Comparison of ENCODE assay signal across 9 cellular contexts in genomic region chr15:82324831-82325230, GRCh38. TPM values are rescaled to one million over a fixed set of nuclear protein-coding genes. Genes with fewer than 3 reads are reported as not detected.
DNase-seq lines count a peak whose midpoint lies in the region; ATAC-seq, FAIRE-seq and TF ChIP-seq lines count a peak whose summit lies in the region.
"Not testable (repeated sequence)": the region's sequence is repeated elsewhere in the genome, so short reads cannot be mapped to it uniquely, and the experiment has no call there.
"Had no signal": no experiment of that assay in that cellular context is flagged by ENCODE, and none has a peak within 500 bp of the region (broad histone marks: within the 10 kb centered on the region; RNA-seq: fewer than 3 reads in every experiment).

No MANE protein-coding gene starts in this region.

- not testable (repeated sequence) for H3K9me3 ChIP-seq in kidney (ENCODE audit: control insufficient read depth in 1 of 2, low read length in 2 of 2); sigmoid colon; stomach

- intact Hi-C loops in activated CD4-positive, alpha-beta T cell treated with anti-CD3 and anti-CD28 coated beads for 36 hours (cut with DNase I, micrococcal nuclease); Right ventricle myocardium superior (cut with DNase I); kidney (cut with DNase I); sigmoid colon (cut with DNase I); stomach (cut with DNase I; ENCODE audit: low total_unique reads): not testable (repeated sequence)

- not testable (repeated sequence) for H3K27me3 ChIP-seq in sigmoid colon, stomach

- DNase-seq in activated CD4-positive, alpha-beta T cell treated with anti-CD3 and anti-CD28 coated beads for 36 hours, result peak; percentile 0
- DNase-seq in activated naive CD8-positive, alpha-beta T cell treated with anti-CD3 and anti-CD28 coated beads, Interleukin-2, amount 10 ng/mL, durations not matched to agents 7 days and 5 days, result peak; percentile 2
- DNase-seq in Right ventricle myocardium superior (peak; percentile 23), kidney (peak; percentile 46), sigmoid colon (peak; percentile 34), stomach (peak; percentile 20), ureter (ENCODE audit: low spot score) (peak; percentile 15)
- peak; percentile 18 for DNase-seq in natural killer cell treated with Interleukin-12 subunit alpha and Interleukin-12 subunit beta and Interleukin-15 and Interleukin-18, amount 100 ng/mL, for 72 hours (ENCODE audit: low spot score)

- H3K4me1 Mint-ChIP-seq in activated CD4-positive, alpha-beta T cell treated with anti-CD3 and anti-CD28 coated beads for 36 hours; activated naive CD8-positive, alpha-beta T cell treated with anti-CD3 and anti-CD28 coated beads, Interleukin-2, amount 10 ng/mL, durations not matched to agents 7 days and 5 days; natural killer cell treated with Interleukin-12 subunit alpha and Interleukin-12 subunit beta and Interleukin-15 and Interleukin-18, amount 100 ng/mL, for 72 hours (ENCODE audit: low read depth in 2 of 2): not testable (repeated sequence)

- CTCF ChIA-PET in activated CD4-positive, alpha-beta T cell treated with anti-CD3 and anti-CD28 coated beads for 36 hours (lab: Charles Lee), result not testable (repeated sequence)

- not testable (repeated sequence) for H3K27ac ChIP-seq in kidney (ENCODE audit: low read depth in 2 of 2, low read length in 2 of 2); sigmoid colon; stomach

- POLR2A ChIA-PET in activated CD4-positive, alpha-beta T cell treated with anti-CD3 and anti-CD28 coated beads for 36 hours (lab: Charles Lee); activated naive CD8-positive, alpha-beta T cell treated with anti-CD3 and anti-CD28 coated beads, Interleukin-2, amount 10 ng/mL, durations not matched to agents 7 days and 5 days (lab: Charles Lee): not testable (repeated sequence)

- not testable (repeated sequence) for H3K4me3 Mint-ChIP-seq in activated CD4-positive, alpha-beta T cell treated with anti-CD3 and anti-CD28 coated beads for 36 hours; activated naive CD8-positive, alpha-beta T cell treated with anti-CD3 and anti-CD28 coated beads, Interleukin-2, amount 10 ng/mL, durations not matched to agents 7 days and 5 days; natural killer cell treated with Interleukin-12 subunit alpha and Interleukin-12 subunit beta and Interleukin-15 and Interleukin-18, amount 100 ng/mL, for 72 hours

- not testable (repeated sequence) for TF ChIP-seq CTCF in kidney (IDR thresholded peaks at IDR 0.05; ENCODE audit: borderline replicate concordance, extremely low read depth, insufficient read depth); sigmoid colon (IDR thresholded peaks at IDR 0.05); stomach (IDR thresholded peaks at IDR 0.05)

- not testable (repeated sequence) for FAIRE-seq in kidney (lab: Jason Lieb, UNC)

- H3K9me3 Mint-ChIP-seq in activated CD4-positive, alpha-beta T cell treated with anti-CD3 and anti-CD28 coated beads for 36 hours (ENCODE audit: low read depth); activated naive CD8-positive, alpha-beta T cell treated with anti-CD3 and anti-CD28 coated beads, Interleukin-2, amount 10 ng/mL, durations not matched to agents 7 days and 5 days; natural killer cell treated with Interleukin-12 subunit alpha and Interleukin-12 subunit beta and Interleukin-15 and Interleukin-18, amount 100 ng/mL, for 72 hours: not testable (repeated sequence)

- ATAC-seq in activated CD4-positive, alpha-beta T cell treated with anti-CD3 and anti-CD28 coated beads for 36 hours; activated naive CD8-positive, alpha-beta T cell treated with anti-CD3 and anti-CD28 coated beads, Interleukin-2, amount 10 ng/mL, durations not matched to agents 7 days and 5 days (ENCODE audit: low read depth); Right ventricle myocardium superior (ENCODE audit: poor library complexity); natural killer cell treated with Interleukin-12 subunit alpha and Interleukin-12 subunit beta and Interleukin-15 and Interleukin-18, amount 100 ng/mL, for 72 hours: not testable (repeated sequence)

- not testable (repeated sequence) for TF ChIP-seq POLR2A in sigmoid colon (IDR thresholded peaks at IDR 0.05); stomach (IDR thresholded peaks at IDR 0.05)

- not testable (repeated sequence) for H3K36me3 Mint-ChIP-seq in activated CD4-positive, alpha-beta T cell treated with anti-CD3 and anti-CD28 coated beads for 36 hours (ENCODE audit: low read depth); activated naive CD8-positive, alpha-beta T cell treated with anti-CD3 and anti-CD28 coated beads, Interleukin-2, amount 10 ng/mL, durations not matched to agents 7 days and 5 days; natural killer cell treated with Interleukin-12 subunit alpha and Interleukin-12 subunit beta and Interleukin-15 and Interleukin-18, amount 100 ng/mL, for 72 hours

- not testable (repeated sequence) for H3K9ac ChIP-seq in kidney (ENCODE audit: low read length in 2 of 2)

- H3K4me3 ChIP-seq in kidney (ENCODE audit: low read length in 2 of 2); sigmoid colon; stomach: not testable (repeated sequence)

- not testable (repeated sequence) for H3K36me3 ChIP-seq in kidney (ENCODE audit: control insufficient read depth in 1 of 2, insufficient read depth in 2 of 2, low read length in 2 of 2); sigmoid colon; stomach

- not testable (repeated sequence) for H3K27ac Mint-ChIP-seq in activated CD4-positive, alpha-beta T cell treated with anti-CD3 and anti-CD28 coated beads for 36 hours; activated naive CD8-positive, alpha-beta T cell treated with anti-CD3 and anti-CD28 coated beads, Interleukin-2, amount 10 ng/mL, durations not matched to agents 7 days and 5 days; natural killer cell treated with Interleukin-12 subunit alpha and Interleukin-12 subunit beta and Interleukin-15 and Interleukin-18, amount 100 ng/mL, for 72 hours

- H3K4me1 ChIP-seq in kidney (ENCODE audit: control insufficient read depth in 1 of 2, insufficient read depth in 1 of 2, low read depth in 1 of 2, low read length in 2 of 2); sigmoid colon; stomach: not testable (repeated sequence)

- 84 to 88% methylated on average over 6 of the region's 6 CpGs for WGBS in sigmoid colon, 2 donors
- 74 to 89% (median 84%) methylated on average over 3 to 6 of the region's 6 CpGs for WGBS in stomach, 5 donors

- not testable (repeated sequence) for H3K27me3 Mint-ChIP-seq in activated CD4-positive, alpha-beta T cell treated with anti-CD3 and anti-CD28 coated beads for 36 hours; activated naive CD8-positive, alpha-beta T cell treated with anti-CD3 and anti-CD28 coated beads, Interleukin-2, amount 10 ng/mL, durations not matched to agents 7 days and 5 days; natural killer cell treated with Interleukin-12 subunit alpha and Interleukin-12 subunit beta and Interleukin-15 and Interleukin-18, amount 100 ng/mL, for 72 hours

- TF ChIP-seq EP300 in sigmoid colon (IDR thresholded peaks at IDR 0.05); stomach (IDR thresholded peaks at IDR 0.05): not testable (repeated sequence)

RNA-seq across cellular contexts. Expression of gene GOLGA6L10, which starts 24.4 kb away (rescaled TPM):
- 1 to 10 TPM in 1 of 2 experiments, under 1 TPM in 1; 0.97 to 1.6 TPM for total RNA-seq in activated CD4-positive, alpha-beta T cell treated with anti-CD3 and anti-CD28 coated beads for 36 hours
- 1 to 10 TPM; 4.2 TPM for total RNA-seq in activated naive CD8-positive, alpha-beta T cell treated with anti-CD3 and anti-CD28 coated beads, Interleukin-2, amount 10 ng/mL, durations not matched to agents 7 days and 5 days
- total RNA-seq in Right ventricle myocardium superior (0.11 TPM), kidney (2.5 TPM), sigmoid colon (1 to 10 TPM; 1.8 to 3.0 (median 1.8) TPM), stomach (10 to 100 TPM in 2 of 5 donors, 1 to 10 TPM in 2, not detected in 1; 1.0 to 11.6 (median 6.3) TPM), ureter (4.3 TPM)
- polyA plus RNA-seq in kidney (ENCODE audit: insufficient read depth, low read depth, low replicate concordance) (0.45 TPM), sigmoid colon (1 to 10 TPM in 2 of 3 donors, under 1 TPM in 1; 0.60 to 3.0 (median 1.4) TPM), stomach (1 to 10 TPM; 1.7 to 4.4 (median 2.1) TPM)
- 1 to 10 TPM; 2.4 to 3.0 TPM for total RNA-seq in natural killer cell treated with Interleukin-12 subunit alpha and Interleukin-12 subunit beta and Interleukin-15 and Interleukin-18, amount 100 ng/mL, for 72 hours
- polyA plus RNA-seq: CD14-positive monocyte had no signal
